8 cellular contexts compared by ENCODE assay signal in genomic region chr2:240557808-240558207, GRCh38. TPM values are rescaled to one million over a fixed set of nuclear protein-coding genes. Genes with fewer than 3 reads are reported as not detected.
DNase-seq lines count a peak whose midpoint lies in the region; ATAC-seq lines count a peak whose summit lies in the region.

Gene ANKMY1 (minus strand): TSS chr2:240557988. CDS start chr2:240557335, 653 bp downstream.

- peaks cover 33% of the 10 kb centered on the region for H3K36me3 Mint-ChIP-seq in activated CD4-positive, alpha-beta T cell treated with anti-CD3 and anti-CD28 coated beads for 36 hours (ENCODE audit: low read depth)
- peaks cover 66% of the 10 kb centered on the region for H3K36me3 Mint-ChIP-seq in dendritic cell treated with granulocyte-macrophage colony-stimulating factor and Interleukin-4, amounts not matched to agents 40 ng/mL and 50 ng/mL, for 4 days (ENCODE audit: low read depth)

- peaks cover 49% of the 10 kb centered on the region for H3K4me1 Mint-ChIP-seq in activated CD4-positive, alpha-beta T cell treated with anti-CD3 and anti-CD28 coated beads for 36 hours
- H3K4me1 Mint-ChIP-seq in dendritic cell treated with granulocyte-macrophage colony-stimulating factor and Interleukin-4, amounts not matched to agents 40 ng/mL and 50 ng/mL, for 4 days (ENCODE audit: low read depth), result peaks cover 60% of the 10 kb centered on the region

- no peaks in the 10 kb centered on the region for H3K9me3 Mint-ChIP-seq in activated CD4-positive, alpha-beta T cell treated with anti-CD3 and anti-CD28 coated beads for 36 hours (ENCODE audit: low read depth)
- H3K9me3 Mint-ChIP-seq in dendritic cell treated with granulocyte-macrophage colony-stimulating factor and Interleukin-4, amounts not matched to agents 40 ng/mL and 50 ng/mL, for 4 days, result no peaks in the 10 kb centered on the region

- H3K4me3 Mint-ChIP-seq in activated CD4-positive, alpha-beta T cell treated with anti-CD3 and anti-CD28 coated beads for 36 hours, result peak within 1 kb of the TSS; percentile 82
- peak within 1 kb of the TSS; percentile 71 for H3K4me3 Mint-ChIP-seq in dendritic cell treated with granulocyte-macrophage colony-stimulating factor and Interleukin-4, amounts not matched to agents 40 ng/mL and 50 ng/mL, for 4 days

- DNase-seq in HPDE6-E6E7 (ENCODE audit: extremely low spot score) (peak; percentile 93), left lobe of liver (ENCODE audit: low spot score) (peak; percentile 65), SIG-M5 treated with dmso at 0.1 percent for 504 hours (lab: John Stamatoyannopoulos, UW; ENCODE audit: unreplicated experiment) (no peak)
- peak; percentile 87 for DNase-seq in activated CD4-positive, alpha-beta T cell treated with anti-CD3 and anti-CD28 coated beads for 36 hours
- peak; percentile 73 for DNase-seq in stimulated activated CD4-positive, alpha-beta T cell treated with anti-CD3 and anti-CD28 coated beads, Interleukin-4, amount 100 ng/mL, for 1 hour

- H3K27ac Mint-ChIP-seq in activated CD4-positive, alpha-beta T cell treated with anti-CD3 and anti-CD28 coated beads for 36 hours, result peak within 1 kb of the TSS; percentile 88
- peak within 1 kb of the TSS; percentile 63 for H3K27ac Mint-ChIP-seq in dendritic cell treated with granulocyte-macrophage colony-stimulating factor and Interleukin-4, amounts not matched to agents 40 ng/mL and 50 ng/mL, for 4 days

- POLR2A ChIA-PET in activated CD4-positive, alpha-beta T cell treated with anti-CD3 and anti-CD28 coated beads for 36 hours (lab: Charles Lee), result no interaction called here

- H3K27me3 Mint-ChIP-seq in activated CD4-positive, alpha-beta T cell treated with anti-CD3 and anti-CD28 coated beads for 36 hours, result no peaks in the 10 kb centered on the region
- no peaks in the 10 kb centered on the region for H3K27me3 Mint-ChIP-seq in dendritic cell treated with granulocyte-macrophage colony-stimulating factor and Interleukin-4, amounts not matched to agents 40 ng/mL and 50 ng/mL, for 4 days

- intact Hi-C loops in activated CD4-positive, alpha-beta T cell treated with anti-CD3 and anti-CD28 coated beads for 36 hours (cut with DNase I, micrococcal nuclease), result no loop called here
- intact Hi-C loops in dendritic cell treated with granulocyte-macrophage colony-stimulating factor and Interleukin-4, amounts not matched to agents 40 ng/mL and 50 ng/mL, for 4 days (cut with micrococcal nuclease), result no loop called here

- peak; percentile 24 for ATAC-seq in activated CD4-positive, alpha-beta T cell treated with anti-CD3 and anti-CD28 coated beads for 36 hours
- ATAC-seq in left lobe of liver (peak; percentile 15), GM18517 (IDR thresholded peaks at IDR 0.05; ENCODE audit: unreplicated experiment) (no peak), GM19397 (IDR thresholded peaks at IDR 0.05; ENCODE audit: unreplicated experiment) (no peak)

- CTCF ChIA-PET in activated CD4-positive, alpha-beta T cell treated with anti-CD3 and anti-CD28 coated beads for 36 hours (lab: Charles Lee), result interaction anchor here (2.0 kb wide), 1 partner anchor 8 kb away, joined by 5 read pairs; no protein-coding TSS in a partner anchor

RNA-seq across cellular contexts. Expression of gene ANKMY1, which starts in this region (rescaled TPM):
- 10 to 100 TPM; 20.7 to 24.0 TPM for total RNA-seq in activated CD4-positive, alpha-beta T cell treated with anti-CD3 and anti-CD28 coated beads for 36 hours
- total RNA-seq in left lobe of liver, result 13.1 TPM

Comparison
In these comparisons a context has a peak if more than half of its experiments do, and no peak if none do; other contexts are left out.
1. ATAC-seq: peak in activated CD4-positive, alpha-beta T cell treated with anti-CD3 and anti-CD28 coated beads for 36 hours (single experiment) and left lobe of liver (single experiment); none in GM18517 (single experiment) and GM19397 (single experiment).